In genomic region chr3:33482126-33482525, GRCh38 we compare ENCODE assay signal across 15 cellular contexts. TPM values are rescaled to one million over a fixed set of nuclear protein-coding genes. Genes with fewer than 3 reads are reported as not detected.
A peak's percentile ranks its signal among the peaks of the same experiment; 100 is the strongest.
DNase-seq lines count a peak whose midpoint lies in the region; ATAC-seq and TF ChIP-seq lines count a peak whose summit lies in the region.
"Had no signal": no experiment of that assay in that cellular context is flagged by ENCODE, and none has a peak within 500 bp of the region (broad histone marks: within the 10 kb centered on the region; RNA-seq: fewer than 3 reads in every experiment).

No MANE protein-coding gene starts in this region.

- no peak for TF ChIP-seq EP300 in stomach (IDR thresholded peaks at IDR 0.05)

- intact Hi-C loops in PC-3 (cut with micrococcal nuclease) (no loop called here), stomach (cut with DNase I; ENCODE audit: low total_unique reads) (no loop called here)

- no peaks in the 10 kb centered on the region for H3K27me3 ChIP-seq in PC-3 (ENCODE audit: low read length)
- no peaks in the 10 kb centered on the region for H3K27me3 ChIP-seq in stomach
- H3K27me3 ChIP-seq: brain microvascular endothelial cell had no signal

- CTCF ChIA-PET in PC-3 (lab: Charles Lee): no interaction called here

- H3K9me3 ChIP-seq in PC-3 (ENCODE audit: low read length) (peaks cover 19% of the 10 kb centered on the region), stomach (no peaks in the 10 kb centered on the region)

- 17 to 37% (median 25%) methylated on average over 1 of the region's 1 CpG for WGBS in stomach, 5 donors

- H4K20me1 ChIP-seq in PC-3 (ENCODE audit: low read length): no peaks in the 10 kb centered on the region

- no peak overlapping the region for H3K4me2 ChIP-seq in PC-3 (ENCODE audit: low read length)

- H3K36me3 ChIP-seq in PC-3 (ENCODE audit: low read depth, low read length) (peaks cover 13% of the 10 kb centered on the region), stomach (no peaks in the 10 kb centered on the region)
- H3K36me3 ChIP-seq: brain microvascular endothelial cell had no signal

- no peaks in the 10 kb centered on the region for H3K9me2 ChIP-seq in PC-3 (replicated peaks; ENCODE audit: low read length)

- no peaks in the 10 kb centered on the region for H3K4me1 ChIP-seq in PC-3 (ENCODE audit: insufficient read depth, low read length)
- H3K4me1 ChIP-seq in stomach: peaks cover 6 to 18% (median 12%) of the 10 kb centered on the region in 4 donors

- POLR2A ChIA-PET in PC-3 (lab: Charles Lee; ENCODE audit: unreplicated experiment): no interaction called here

- peak; percentile 37 for ATAC-seq in PC-3
- no peak for ATAC-seq in GM19463 (IDR thresholded peaks at IDR 0.05; ENCODE audit: unreplicated experiment)
- ATAC-seq: CD8-positive, alpha-beta T cell; Panc1 had no signal

- H3K9ac ChIP-seq in PC-3 (ENCODE audit: low read length): no peak overlapping the region

- H3K79me2 ChIP-seq in PC-3 (ENCODE audit: low read length): no peaks in the 10 kb centered on the region

- DNase-seq in GM04503 (ENCODE audit: low read depth) (peak; percentile 7), PC-3 (no peak), fibroblast of the conjunctiva (ENCODE audit: low read depth) (peak; percentile 40), stomach (no peak), NCI-H345 treated with DMSO at 0.1 percent for 48 hours (lab: John Stamatoyannopoulos, UW; ENCODE audit: unreplicated experiment) (no peak), putamen (ENCODE audit: low spot score) (no peak)
- DNase-seq: activated B cell treated with CpG ODN at 0.5 μM for 24 hours; activated naive CD4-positive, alpha-beta T cell treated with Interleukin-2 at 50 U/mL for 16 hours; brain microvascular endothelial cell; CD8-positive, alpha-beta T cell; effector memory CD4-positive, alpha-beta T cell; MM.1S; NCI-H446 treated with DMSO at 0.1 percent for 48 hours had no signal

- TF ChIP-seq POLR2A in stomach (IDR thresholded peaks at IDR 0.05): no peak

- H3F3A ChIP-seq in PC-3 (ENCODE audit: low read length, unreplicated experiment): no peaks in the 10 kb centered on the region

- H2AFZ ChIP-seq in PC-3 (ENCODE audit: low read length): no peak overlapping the region

- H3K27ac ChIP-seq in PC-3 (ENCODE audit: low read length): no peak overlapping the region
- H3K27ac ChIP-seq in stomach: peak overlapping the region in 4 of 5 donors; percentile 21 to 67 (median 61)
- H3K27ac ChIP-seq: brain microvascular endothelial cell had no signal

- TF ChIP-seq CTCF in PC-3 (conservative IDR thresholded peaks at IDR 0.05; ENCODE audit: low read depth, low read length) (no peak), stomach (IDR thresholded peaks at IDR 0.05) (no peak)

- H3K4me3 ChIP-seq in PC-3 (ENCODE audit: low read length): no peak overlapping the region
- H3K4me3 ChIP-seq in stomach: no peak overlapping the region

- BruUV-seq in PC-3 (replicated peaks; lab: Mats Ljungman, UMichigan): no TSS peak

RNA-seq across cellular contexts. Expression of gene UBP1, which starts 41.9 kb away (rescaled TPM):
- total RNA-seq in PC-3 (2014; rRNA removed): 49.3 and 57.5 TPM in 2 replicates
- 100 to 1,000 TPM in 2 of 5 donors, 10 to 100 TPM in 3; 55.2 to 150 (median 88.8) TPM for total RNA-seq in stomach
- 10 to 100 TPM; 21.0 to 32.6 (median 29.0) TPM for polyA plus RNA-seq in stomach

Comparison
In these comparisons a context has a peak if more than half of its experiments do, and no peak if none do; other contexts are left out.
1. DNase-seq: peak in GM04503 (single experiment) and fibroblast of the conjunctiva (single experiment); none in PC-3 (single experiment), stomach (single experiment), NCI-H345 treated with DMSO at 0.1 percent for 48 hours (single experiment) and putamen (single experiment).